In genomic region chr1:165073402-165074007, GRCh38 we compare ENCODE assay signal across 9 cellular contexts.
DNase-seq lines count a peak whose midpoint lies in the region; ATAC-seq and TF ChIP-seq lines count a peak whose summit lies in the region.
"Had no signal": no experiment of that assay in that cellular context is flagged by ENCODE, and none has a peak within 500 bp of the region (broad histone marks: within the 10 kb centered on the region; RNA-seq: fewer than 3 reads in every experiment).

No MANE protein-coding gene starts in this region.

- intact Hi-C loops in body of pancreas (cut with DNase I) (loop anchor here (10.0 kb wide), 2 partner anchors 909 to 1549 kb away; no protein-coding TSS in a partner anchor), thyroid gland (cut with DNase I) (no loop called here)

- no peaks in the 10 kb centered on the region for H3K9me3 ChIP-seq in body of pancreas
- no peaks in the 10 kb centered on the region for H3K9me3 ChIP-seq in thyroid gland

- no peak overlapping the region for H3K27ac ChIP-seq in body of pancreas
- no peak overlapping the region for H3K27ac ChIP-seq in thyroid gland

- H3K36me3 ChIP-seq in body of pancreas (replicated peaks in 1 of 2; ENCODE audit: insufficient read depth in 1 of 2, low read depth in 2 of 2) (no peaks in the 10 kb centered on the region), thyroid gland (no peaks in the 10 kb centered on the region)

- no peak overlapping the region for H3K27ac Mint-ChIP-seq in activated naive CD4-positive, alpha-beta T cell treated with anti-CD3 and anti-CD28 coated beads, Interleukin-2, amount 50 U/mL, for 72 hours
- H3K27ac Mint-ChIP-seq: activated naive CD4-positive, alpha-beta T cell treated with anti-CD3 and anti-CD28 coated beads, Interleukin-2, amount 50 U/mL, for 24 hours had no signal

- 12% methylated on average over 4 of the region's 4 CpGs for WGBS in body of pancreas, 2 donors
- WGBS in thyroid gland, 2 donors = 22 to 23% methylated on average over 4 of the region's 4 CpGs

- TF ChIP-seq POLR2A in body of pancreas (IDR thresholded peaks at IDR 0.05) (no peak), thyroid gland (IDR thresholded peaks at IDR 0.05) (no peak)

- H3K27me3 ChIP-seq in body of pancreas = no peaks in the 10 kb centered on the region
- no peaks in the 10 kb centered on the region for H3K27me3 ChIP-seq in thyroid gland

- H3K4me1 ChIP-seq in body of pancreas (no peaks in the 10 kb centered on the region), thyroid gland (no peaks in the 10 kb centered on the region)

- H3K4me3 ChIP-seq in body of pancreas (no peak overlapping the region), thyroid gland (replicated peaks in 1 of 3) (no peak overlapping the region)

- DNase-seq in NOMO-1 treated with DMSO at 0.1 percent for 48 hours (lab: John Stamatoyannopoulos, UW; ENCODE audit: unreplicated experiment) (peak; percentile 33), NOMO-1 treated with dmso at 0.1 percent for 144 hours (lab: John Stamatoyannopoulos, UW; ENCODE audit: unreplicated experiment) (no peak), NCI-H226 (peak; percentile 6), body of pancreas (peak in 3 of 4 donors; percentile 13 to 27 (median 14)), iris pigment epithelial cell (ENCODE audit: low read depth) (peak; percentile 61), thyroid gland (no peak)
- no peak for DNase-seq in activated naive CD4-positive, alpha-beta T cell treated with anti-CD3 and anti-CD28 coated beads, Interleukin-2, amount 50 U/mL, for 72 hours (ENCODE audit: low spot score in 2 of 2)

- no peaks in the 10 kb centered on the region for H3K36me3 Mint-ChIP-seq in activated naive CD4-positive, alpha-beta T cell treated with anti-CD3 and anti-CD28 coated beads, Interleukin-2, amount 50 U/mL, for 72 hours
- H3K36me3 Mint-ChIP-seq: activated naive CD4-positive, alpha-beta T cell treated with anti-CD3 and anti-CD28 coated beads, Interleukin-2, amount 50 U/mL, for 24 hours had no signal

- ATAC-seq in HG03175 (IDR thresholded peaks at IDR 0.05; ENCODE audit: unreplicated experiment) (peak; percentile 68), body of pancreas (peak; percentile 70)
- no peak for ATAC-seq in activated naive CD4-positive, alpha-beta T cell treated with anti-CD3 and anti-CD28 coated beads, Interleukin-2, amount 50 U/mL, for 72 hours

- TF ChIP-seq CTCF in body of pancreas (IDR thresholded peaks at IDR 0.05) (peak; percentile 63 to 89 (median 85)), thyroid gland (IDR thresholded peaks at IDR 0.05) (peak in 5 of 6 experiments; percentile 39 to 79 (median 71))

- H3K9me3 Mint-ChIP-seq in activated naive CD4-positive, alpha-beta T cell treated with anti-CD3 and anti-CD28 coated beads, Interleukin-2, amount 50 U/mL, for 72 hours = no peaks in the 10 kb centered on the region
- H3K9me3 Mint-ChIP-seq: activated naive CD4-positive, alpha-beta T cell treated with anti-CD3 and anti-CD28 coated beads, Interleukin-2, amount 50 U/mL, for 24 hours had no signal

Comparison
In these comparisons a context has a peak if more than half of its experiments do, and no peak if none do; other contexts are left out.
1. DNase-seq: peak in NOMO-1 treated with DMSO at 0.1 percent for 48 hours (single experiment), NCI-H226 (single experiment), body of pancreas (3 of 4) and iris pigment epithelial cell (single experiment); none in NOMO-1 treated with dmso at 0.1 percent for 144 hours (single experiment), thyroid gland (0 of 2) and activated naive CD4-positive, alpha-beta T cell treated with anti-CD3 and anti-CD28 coated beads, Interleukin-2, amount 50 U/mL, for 72 hours (0 of 2).
2. ATAC-seq: peak in HG03175 (single experiment) and body of pancreas (single experiment); none in activated naive CD4-positive, alpha-beta T cell treated with anti-CD3 and anti-CD28 coated beads, Interleukin-2, amount 50 U/mL, for 72 hours (0 of 2).